11 cellular contexts compared by ENCODE assay signal in genomic region chr2:184566716-184567115, GRCh38. TPM values are rescaled to one million over a fixed set of nuclear protein-coding genes. Genes with fewer than 3 reads are reported as not detected.
"Had no signal": no experiment of that assay in that cellular context is flagged by ENCODE, and none has a peak within 500 bp of the region (broad histone marks: within the 10 kb centered on the region; RNA-seq: fewer than 3 reads in every experiment).

No MANE protein-coding gene starts in this region.

- ATAC-seq: HCT116, HepG2, K562 had no signal

- DNase-seq: GOT3, H7, HFFc6, IMR-90, KG1 had no signal

- FAIRE-seq: HepG2, K562 had no signal

- H3K27ac ChIP-seq: HL-60 had no signal

- H3K36me3 ChIP-seq: HAP-1 had no signal

- H3K4me3 ChIP-seq: HAP-1, K562 had no signal

- H3K27ac Mint-ChIP-seq: HFFc6 had no signal

- H3K4me1 ChIP-seq: HAP-1 had no signal

- H3K4me3 Mint-ChIP-seq: HFFc6 had no signal

RNA-seq across cellular contexts. Expression of gene ZNF804A, which starts 31.6 kb away (rescaled TPM):
- total RNA-seq: HT-29 had no signal
